1 cellular context compared by ENCODE assay signal in the genomic region with DNA sequence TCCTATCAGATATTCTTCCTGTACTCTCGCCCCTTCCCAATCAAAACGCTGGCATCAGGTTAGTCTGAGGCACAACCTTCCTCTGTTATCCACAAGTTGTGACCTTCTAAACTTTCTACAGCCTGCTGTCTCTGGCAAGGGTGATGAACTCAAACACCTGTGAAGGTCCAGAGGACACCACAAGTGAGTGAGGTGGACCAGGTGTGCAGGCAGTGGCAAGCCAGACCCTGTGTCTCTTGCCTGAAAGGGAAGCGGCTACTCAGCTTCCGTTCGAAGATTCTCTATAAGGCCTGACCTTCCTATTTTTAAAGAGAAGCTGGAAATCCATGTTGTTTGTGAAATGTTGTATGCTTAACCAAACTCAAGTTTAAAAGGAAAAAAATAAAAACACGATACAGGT.
A peak's percentile ranks its signal among the peaks of the same experiment; 100 is the strongest.
TF ChIP-seq lines count a peak whose summit lies in the region.

No MANE protein-coding gene starts in this region.

TF ChIP-seq in HepG2, 621 proteins besides CTCF, POLR2A, EP300 and RAD21:
- TF ChIP-seq NR2F6 (IDR thresholded peaks at IDR 0.05), result 0 out of 2 replicates have a peak, but pooled peaks have one; percentile 4
- TF ChIP-seq NR2F6 (CRISPR knock-in tag; IDR thresholded peaks at IDR 0.05), result no peak
- TF ChIP-seq TBP (CRISPR knock-in tag; IDR thresholded peaks at IDR 0.05), result no peak
- TF ChIP-seq HIVEP1 (CRISPR knock-in tag; IDR thresholded peaks at IDR 0.05), result no peak
- no peak for TF ChIP-seq HOXA3 (CRISPR knock-in tag; IDR thresholded peaks at IDR 0.05)
